1 cellular context compared by ENCODE assay signal in the genomic region with DNA sequence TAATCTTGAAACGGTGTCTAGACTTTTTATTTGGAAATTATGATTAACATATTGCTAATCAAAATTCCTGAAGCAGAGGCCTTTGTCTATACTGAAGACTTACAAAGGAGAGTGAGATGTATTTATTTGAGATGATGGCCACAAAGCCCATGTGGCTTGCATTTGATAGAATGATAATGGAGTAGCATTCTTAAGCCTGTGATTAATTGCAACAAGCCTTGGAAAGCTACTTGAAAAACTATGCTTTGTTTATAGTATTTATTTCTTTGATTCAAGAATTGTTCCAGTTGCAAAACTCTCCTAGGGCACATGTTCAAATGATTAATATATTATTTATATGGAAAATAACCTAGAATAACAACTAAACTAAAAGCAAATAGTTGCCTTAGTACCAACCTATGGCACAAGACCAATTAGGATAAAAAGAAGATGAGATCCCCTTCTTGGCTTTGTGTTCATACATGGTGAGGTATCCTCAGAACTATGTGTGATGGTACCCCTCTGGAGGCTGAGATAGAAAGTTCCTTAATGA.
TF ChIP-seq lines count a peak whose summit lies in the region.

No MANE protein-coding gene starts in this region.

TF ChIP-seq in GM12878, 131 proteins besides CTCF, POLR2A, EP300 and RAD21 (continued from another document):
- TF ChIP-seq, protein P1, sequence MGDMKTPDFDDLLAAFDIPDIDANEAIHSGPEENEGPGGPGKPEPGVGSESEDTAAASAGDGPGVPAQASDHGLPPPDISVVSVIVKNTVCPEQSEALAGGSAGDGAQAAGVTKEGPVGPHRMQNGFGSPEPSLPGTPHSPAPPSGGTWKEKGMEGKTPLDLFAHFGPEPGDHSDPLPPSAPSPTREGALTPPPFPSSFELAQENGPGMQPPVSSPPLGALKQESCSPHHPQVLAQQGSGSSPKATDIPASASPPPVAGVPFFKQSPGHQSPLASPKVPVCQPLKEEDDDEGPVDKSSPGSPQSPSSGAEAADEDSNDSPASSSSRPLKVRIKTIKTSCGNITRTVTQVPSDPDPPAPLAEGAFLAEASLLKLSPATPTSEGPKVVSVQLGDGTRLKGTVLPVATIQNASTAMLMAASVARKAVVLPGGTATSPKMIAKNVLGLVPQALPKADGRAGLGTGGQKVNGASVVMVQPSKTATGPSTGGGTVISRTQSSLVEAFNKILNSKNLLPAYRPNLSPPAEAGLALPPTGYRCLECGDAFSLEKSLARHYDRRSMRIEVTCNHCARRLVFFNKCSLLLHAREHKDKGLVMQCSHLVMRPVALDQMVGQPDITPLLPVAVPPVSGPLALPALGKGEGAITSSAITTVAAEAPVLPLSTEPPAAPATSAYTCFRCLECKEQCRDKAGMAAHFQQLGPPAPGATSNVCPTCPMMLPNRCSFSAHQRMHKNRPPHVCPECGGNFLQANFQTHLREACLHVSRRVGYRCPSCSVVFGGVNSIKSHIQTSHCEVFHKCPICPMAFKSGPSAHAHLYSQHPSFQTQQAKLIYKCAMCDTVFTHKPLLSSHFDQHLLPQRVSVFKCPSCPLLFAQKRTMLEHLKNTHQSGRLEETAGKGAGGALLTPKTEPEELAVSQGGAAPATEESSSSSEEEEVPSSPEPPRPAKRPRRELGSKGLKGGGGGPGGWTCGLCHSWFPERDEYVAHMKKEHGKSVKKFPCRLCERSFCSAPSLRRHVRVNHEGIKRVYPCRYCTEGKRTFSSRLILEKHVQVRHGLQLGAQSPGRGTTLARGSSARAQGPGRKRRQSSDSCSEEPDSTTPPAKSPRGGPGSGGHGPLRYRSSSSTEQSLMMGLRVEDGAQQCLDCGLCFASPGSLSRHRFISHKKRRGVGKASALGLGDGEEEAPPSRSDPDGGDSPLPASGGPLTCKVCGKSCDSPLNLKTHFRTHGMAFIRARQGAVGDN (IDR thresholded peaks at IDR 0.05): no peak
- TF ChIP-seq CBX5 (IDR thresholded peaks at IDR 0.05; ENCODE audit: low read depth): no peak
- TF ChIP-seq BCL11A (IDR thresholded peaks at IDR 0.05; ENCODE audit: low read depth, low read length): no peak
- no peak for TF ChIP-seq MTA3 (IDR thresholded peaks at IDR 0.05; ENCODE audit: borderline replicate concordance, low read length)
- no peak for TF ChIP-seq LARP7 (IDR thresholded peaks at IDR 0.05)
- TF ChIP-seq, protein P2, sequence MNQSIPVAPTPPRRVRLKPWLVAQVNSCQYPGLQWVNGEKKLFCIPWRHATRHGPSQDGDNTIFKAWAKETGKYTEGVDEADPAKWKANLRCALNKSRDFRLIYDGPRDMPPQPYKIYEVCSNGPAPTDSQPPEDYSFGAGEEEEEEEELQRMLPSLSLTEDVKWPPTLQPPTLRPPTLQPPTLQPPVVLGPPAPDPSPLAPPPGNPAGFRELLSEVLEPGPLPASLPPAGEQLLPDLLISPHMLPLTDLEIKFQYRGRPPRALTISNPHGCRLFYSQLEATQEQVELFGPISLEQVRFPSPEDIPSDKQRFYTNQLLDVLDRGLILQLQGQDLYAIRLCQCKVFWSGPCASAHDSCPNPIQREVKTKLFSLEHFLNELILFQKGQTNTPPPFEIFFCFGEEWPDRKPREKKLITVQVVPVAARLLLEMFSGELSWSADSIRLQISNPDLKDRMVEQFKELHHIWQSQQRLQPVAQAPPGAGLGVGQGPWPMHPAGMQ (IDR thresholded peaks at IDR 0.05; ENCODE audit: borderline replicate concordance): no peak
